41 cellular contexts compared by ENCODE assay signal in genomic region chr13:24699541-24699940, GRCh38. TPM values are rescaled to one million over a fixed set of nuclear protein-coding genes. Genes with fewer than 3 reads are reported as not detected.
"Had no signal": no experiment of that assay in that cellular context is flagged by ENCODE, and none has a peak within 500 bp of the region (broad histone marks: within the 10 kb centered on the region; RNA-seq: fewer than 3 reads in every experiment).

No MANE protein-coding gene starts in this region.

- H3K27me3 ChIP-seq: adrenal gland, ascending aorta, body of pancreas, brain microvascular endothelial cell, cardiac muscle cell had no signal

- H3K9me3 Mint-ChIP-seq: activated naive CD4-positive, alpha-beta T cell treated with anti-CD3 and anti-CD28 coated beads for 36 hours; activated naive CD4-positive, alpha-beta T cell treated with anti-CD3 and anti-CD28 coated beads, Interleukin-2, amount 10 ng/mL, durations not matched to agents 7 days and 5 days; activated naive CD4-positive, alpha-beta T cell treated with anti-CD3 and anti-CD28 coated beads, Interleukin-2, amount 50 U/mL, for 24 hours; activated naive CD4-positive, alpha-beta T cell treated with anti-CD3 and anti-CD28 coated beads, Interleukin-2, amount 50 U/mL, for 72 hours; activated naive CD8-positive, alpha-beta T cell treated with anti-CD3 and anti-CD28 coated beads for 36 hours; activated naive CD8-positive, alpha-beta T cell treated with anti-CD3 and anti-CD28 coated beads, Interleukin-2, amount 10 ng/mL, durations not matched to agents 7 days and 5 days; activated naive CD8-positive, alpha-beta T cell treated with anti-CD3 and anti-CD28 coated beads, Interleukin-2, amount 50 U/mL, for 24 hours; activated T-cell treated with anti-CD3 and anti-CD28 coated beads, Interleukin-2, amount 50 U/mL, for 24 hours; activated T-cell treated with anti-CD3 and anti-CD28 coated beads, Interleukin-2, amount 50 U/mL, for 4 hours; activated T-cell treated with anti-CD3 and anti-CD28 coated beads, Interleukin-2, amount 50 U/mL, for 72 hours; activated T-helper 1 cell treated with anti-CD3 and anti-CD28 coated beads, Interleukin-12 subunit alpha, Interleukin-12 subunit beta, Interleukin-2, Interleukin-4 antibody, amounts not matched to agents 30 ng/mL and 10 ng/mL and 1 ng/mL, durations not matched to agents 14 hours and 24 hours and 36 hours; activated T-helper 17 cell treated with anti-CD3 and anti-CD28 coated beads, Interleukin-2, amount 50 U/mL, for 72 hours; activated T-helper 2 cell treated with anti-CD3 and anti-CD28 coated beads, Interferon-gamma antibody, Interleukin-2, Interleukin-4, amounts not matched to agents 10 μg/mL and 5 μg/mL and 100 μg/mL, durations not matched to agents 14 hours and 24 hours and 36 hours; brain; central memory CD8-positive, alpha-beta T cell had no signal

- H3K4me1 ChIP-seq: adrenal gland, ascending aorta, body of pancreas, breast epithelium had no signal

- H3K4me1 Mint-ChIP-seq: activated naive CD4-positive, alpha-beta T cell treated with anti-CD3 and anti-CD28 coated beads, Interleukin-2, amount 10 ng/mL, durations not matched to agents 7 days and 5 days; activated naive CD4-positive, alpha-beta T cell treated with anti-CD3 and anti-CD28 coated beads, Interleukin-2, amount 50 U/mL, for 24 hours; brain had no signal

- H3K36me3 Mint-ChIP-seq: activated naive CD4-positive, alpha-beta T cell treated with anti-CD3 and anti-CD28 coated beads, Interleukin-2, amount 10 ng/mL, durations not matched to agents 7 days and 5 days; activated naive CD4-positive, alpha-beta T cell treated with anti-CD3 and anti-CD28 coated beads, Interleukin-2, amount 50 U/mL, for 24 hours; activated naive CD4-positive, alpha-beta T cell treated with anti-CD3 and anti-CD28 coated beads, Interleukin-2, amount 50 U/mL, for 72 hours; activated naive CD8-positive, alpha-beta T cell; activated naive CD8-positive, alpha-beta T cell treated with anti-CD3 and anti-CD28 coated beads for 36 hours; activated naive CD8-positive, alpha-beta T cell treated with anti-CD3 and anti-CD28 coated beads, Interleukin-2, amount 10 ng/mL, durations not matched to agents 7 days and 5 days; brain had no signal

- H3K4me3 ChIP-seq: adrenal gland, ascending aorta, body of pancreas, breast epithelium, cardiac muscle cell had no signal

- ATAC-seq: activated naive CD8-positive, alpha-beta T cell treated with anti-CD3 and anti-CD28 coated beads, Interleukin-2, amount 50 U/mL, for 24 hours; activated T-cell treated with anti-CD3 and anti-CD28 coated beads, Interleukin-2, amount 50 U/mL, for 4 hours; activated T-helper 17 cell treated with anti-CD3 and anti-CD28 coated beads, Interleukin-2, amount 50 U/mL, for 72 hours; body of pancreas had no signal

- H3K27ac Mint-ChIP-seq: activated naive CD4-positive, alpha-beta T cell treated with anti-CD3 and anti-CD28 coated beads for 36 hours; activated naive CD4-positive, alpha-beta T cell treated with anti-CD3 and anti-CD28 coated beads, Interleukin-2, amount 10 ng/mL, durations not matched to agents 7 days and 5 days; activated naive CD4-positive, alpha-beta T cell treated with anti-CD3 and anti-CD28 coated beads, Interleukin-2, amount 50 U/mL, for 24 hours; activated naive CD4-positive, alpha-beta T cell treated with anti-CD3 and anti-CD28 coated beads, Interleukin-2, amount 50 U/mL, for 72 hours; activated naive CD8-positive, alpha-beta T cell; activated naive CD8-positive, alpha-beta T cell treated with anti-CD3 and anti-CD28 coated beads for 36 hours; activated naive CD8-positive, alpha-beta T cell treated with anti-CD3 and anti-CD28 coated beads, Interleukin-2, amount 10 ng/mL, durations not matched to agents 7 days and 5 days; activated naive CD8-positive, alpha-beta T cell treated with anti-CD3 and anti-CD28 coated beads, Interleukin-2, amount 50 U/mL, for 24 hours; activated T-cell treated with anti-CD3 and anti-CD28 coated beads, Interleukin-2, amount 50 U/mL, for 24 hours; activated T-cell treated with anti-CD3 and anti-CD28 coated beads, Interleukin-2, amount 50 U/mL, for 72 hours; activated T-helper 1 cell treated with anti-CD3 and anti-CD28 coated beads, Interleukin-12 subunit alpha, Interleukin-12 subunit beta, Interleukin-2, Interleukin-4 antibody, amounts not matched to agents 30 ng/mL and 10 ng/mL and 1 ng/mL, durations not matched to agents 14 hours and 24 hours and 36 hours; activated T-helper 17 cell treated with anti-CD3 and anti-CD28 coated beads, Interleukin-2, amount 50 U/mL, for 72 hours; activated T-helper 2 cell treated with anti-CD3 and anti-CD28 coated beads, Interferon-gamma antibody, Interleukin-2, Interleukin-4, amounts not matched to agents 10 μg/mL and 5 μg/mL and 100 μg/mL, durations not matched to agents 14 hours and 24 hours and 36 hours; brain had no signal

- H3K27ac ChIP-seq: adrenal gland, ascending aorta, body of pancreas, brain microvascular endothelial cell, breast epithelium, cardiac muscle cell had no signal

- H3K4me3 Mint-ChIP-seq: activated naive CD4-positive, alpha-beta T cell treated with anti-CD3 and anti-CD28 coated beads for 36 hours; activated naive CD4-positive, alpha-beta T cell treated with anti-CD3 and anti-CD28 coated beads, Interleukin-2, amount 10 ng/mL, durations not matched to agents 7 days and 5 days; activated naive CD4-positive, alpha-beta T cell treated with anti-CD3 and anti-CD28 coated beads, Interleukin-2, amount 50 U/mL, for 24 hours; activated naive CD8-positive, alpha-beta T cell; activated naive CD8-positive, alpha-beta T cell treated with anti-CD3 and anti-CD28 coated beads for 36 hours; activated naive CD8-positive, alpha-beta T cell treated with anti-CD3 and anti-CD28 coated beads, Interleukin-2, amount 10 ng/mL, durations not matched to agents 7 days and 5 days; activated naive CD8-positive, alpha-beta T cell treated with anti-CD3 and anti-CD28 coated beads, Interleukin-2, amount 50 U/mL, for 24 hours; activated T-cell treated with anti-CD3 and anti-CD28 coated beads, Interleukin-2, amount 50 U/mL, for 24 hours; activated T-cell treated with anti-CD3 and anti-CD28 coated beads, Interleukin-2, amount 50 U/mL, for 4 hours; activated T-helper 1 cell treated with anti-CD3 and anti-CD28 coated beads, Interleukin-12 subunit alpha, Interleukin-12 subunit beta, Interleukin-2, Interleukin-4 antibody, amounts not matched to agents 30 ng/mL and 10 ng/mL and 1 ng/mL, durations not matched to agents 14 hours and 24 hours and 36 hours; activated T-helper 17 cell treated with anti-CD3 and anti-CD28 coated beads, Interleukin-2, amount 50 U/mL, for 72 hours; brain; central memory CD8-positive, alpha-beta T cell had no signal

- H3K27me3 Mint-ChIP-seq: activated naive CD8-positive, alpha-beta T cell had no signal

- H3K9me3 ChIP-seq: adrenal gland, ascending aorta, body of pancreas, breast epithelium had no signal

- DNase-seq: activated effector memory CD4-positive, alpha-beta T cell treated with anti-CD3 and anti-CD28 coated beads, Interleukin-2, amount 50 U/mL, for 16 hours; activated effector memory CD4-positive, alpha-beta T cell treated with Interleukin-2 at 50 U/mL for 16 hours; activated gamma-delta T cell; activated gamma-delta T cell treated with Interleukin-2 at 50 U/mL for 16 hours; activated naive CD4-positive, alpha-beta T cell; activated naive CD4-positive, alpha-beta T cell treated with anti-CD3 and anti-CD28 coated beads for 36 hours; activated naive CD4-positive, alpha-beta T cell treated with anti-CD3 and anti-CD28 coated beads, Interleukin-2, amount 10 ng/mL, durations not matched to agents 7 days and 5 days; activated naive CD4-positive, alpha-beta T cell treated with anti-CD3 and anti-CD28 coated beads, Interleukin-2, amount 50 U/mL, for 16 hours; activated naive CD4-positive, alpha-beta T cell treated with Interleukin-2 at 50 U/mL for 16 hours; activated naive CD8-positive, alpha-beta T cell treated with anti-CD3 and anti-CD28 coated beads for 36 hours; activated naive CD8-positive, alpha-beta T cell treated with anti-CD3 and anti-CD28 coated beads, Interleukin-2, amount 10 ng/mL, durations not matched to agents 7 days and 5 days; activated naive CD8-positive, alpha-beta T cell treated with anti-CD3 and anti-CD28 coated beads, Interleukin-2, amount 50 U/mL, for 24 hours; activated T-cell treated with anti-CD3 and anti-CD28 coated beads for 4 hours; activated T-cell treated with anti-CD3 and anti-CD28 coated beads, Interleukin-2, amount 50 U/mL, for 1 hour; activated T-cell treated with anti-CD3 and anti-CD28 coated beads, Interleukin-2, amount 50 U/mL, for 24 hours; activated T-cell treated with anti-CD3 and anti-CD28 coated beads, Interleukin-2, amount 50 U/mL, for 4 hours; activated T-cell treated with anti-CD3 and anti-CD28 coated beads, Interleukin-2, amount 50 U/mL, for 48 hours; activated T-cell treated with anti-CD3 and anti-CD28 coated beads, Interleukin-2, amount 50 U/mL, for 72 hours; adrenal gland; amniotic stem cell; amygdala; anterior cingulate cortex; aorta; body of pancreas; brain microvascular endothelial cell; caudate nucleus; central memory CD4-positive, alpha-beta T cell; cerebellar nuclear complex had no signal

- H3K36me3 ChIP-seq: adrenal gland, ascending aorta, brain microvascular endothelial cell, breast epithelium, cardiac muscle cell had no signal

RNA-seq across cellular contexts. Expression of gene ATP12A, which starts 19.3 kb away (rescaled TPM):
- total RNA-seq: activated naive CD8-positive, alpha-beta T cell treated with anti-CD3 and anti-CD28 coated beads, Interleukin-2, amount 10 ng/mL, durations not matched to agents 7 days and 5 days; aorta; ascending aorta; astrocyte; breast epithelium; cardiac muscle cell; cardiac septum had no signal
- polyA plus RNA-seq: adrenal gland, cardiac muscle cell had no signal
